Comparison of ENCODE assay signal across 24 cellular contexts in the genomic region with DNA sequence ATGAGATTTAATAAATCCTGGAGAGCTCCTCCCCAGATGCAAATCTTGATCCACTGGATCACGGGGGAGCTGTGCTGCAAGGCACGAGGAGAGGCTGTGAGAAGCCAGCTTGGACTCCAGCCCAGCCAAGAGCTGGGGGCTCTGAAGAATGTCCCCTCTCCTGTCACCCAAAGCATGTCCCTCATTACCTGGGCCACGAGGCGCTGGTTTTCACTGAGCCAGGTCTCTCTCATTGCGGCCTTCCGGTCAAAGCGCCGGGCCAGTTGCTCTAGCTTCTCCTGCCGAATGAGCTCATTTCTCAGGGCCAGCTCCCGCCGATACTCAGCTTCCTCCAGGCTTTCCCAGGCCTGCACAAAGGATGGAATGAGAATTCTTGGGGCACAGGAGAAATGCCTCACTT.
"Had no signal": no experiment of that assay in that cellular context is flagged by ENCODE, and none has a peak within 500 bp of the region (broad histone marks: within the 10 kb centered on the region; RNA-seq: fewer than 3 reads in every experiment).

No MANE protein-coding gene starts in this region.

- H3K9me3 ChIP-seq: colonic mucosa, esophagus muscularis mucosa, esophagus squamous epithelium, gastrocnemius medialis, gastroesophageal sphincter, heart left ventricle, heart right ventricle had no signal

- H3K36me3 ChIP-seq: colonic mucosa, esophagus squamous epithelium, gastroesophageal sphincter had no signal

- H3K27me3 Mint-ChIP-seq: dendritic cell treated with granulocyte-macrophage colony-stimulating factor and Interleukin-4, amounts not matched to agents 40 ng/mL and 50 ng/mL, for 4 days had no signal

- H3K4me3 Mint-ChIP-seq: dendritic cell treated with granulocyte-macrophage colony-stimulating factor and Interleukin-4, amounts not matched to agents 40 ng/mL and 50 ng/mL, for 4 days; effector memory CD8-positive, alpha-beta T cell; endodermal cell had no signal

- H3K27me3 ChIP-seq: colonic mucosa, dorsolateral prefrontal cortex, foreskin keratinocyte, gastrocnemius medialis, gastroesophageal sphincter, heart left ventricle, heart right ventricle had no signal

- H3K4me1 ChIP-seq: colonic mucosa, esophagus muscularis mucosa, esophagus squamous epithelium, foreskin keratinocyte, gastrocnemius medialis, gastroesophageal sphincter had no signal

- H3K4me3 ChIP-seq: colonic mucosa, coronary artery, dorsolateral prefrontal cortex, esophagus muscularis mucosa, esophagus squamous epithelium, gastrocnemius medialis, gastroesophageal sphincter, heart left ventricle, heart right ventricle had no signal

- H3K4me1 Mint-ChIP-seq: endodermal cell had no signal

- DNase-seq: colonic mucosa; cortex of kidney; dermis blood vessel endothelial cell; dorsolateral prefrontal cortex; effector CD4-positive, alpha-beta T cell; effector CD8-positive, alpha-beta T cell; effector memory CD4-positive, alpha-beta T cell; effector memory CD8-positive, alpha-beta T cell; endodermal cell; erythroblast; esophagus squamous epithelium; foreskin fibroblast; foreskin keratinocyte; foreskin melanocyte; gastrocnemius medialis; glutamatergic neuron; head of caudate nucleus; heart left ventricle; heart right ventricle had no signal

- H3K27ac Mint-ChIP-seq: dendritic cell treated with granulocyte-macrophage colony-stimulating factor and Interleukin-4, amounts not matched to agents 40 ng/mL and 50 ng/mL, for 4 days; effector memory CD8-positive, alpha-beta T cell; endodermal cell had no signal

- H3K27ac ChIP-seq: colonic mucosa, coronary artery, dorsolateral prefrontal cortex, epithelial cell of prostate, esophagus muscularis mucosa, esophagus squamous epithelium, foreskin keratinocyte, gastrocnemius medialis, gastroesophageal sphincter, heart left ventricle, heart right ventricle had no signal

- H3K9me3 Mint-ChIP-seq: dendritic cell treated with granulocyte-macrophage colony-stimulating factor and Interleukin-4, amounts not matched to agents 40 ng/mL and 50 ng/mL, for 4 days; effector memory CD8-positive, alpha-beta T cell; endodermal cell had no signal
